ENCODE assay signal across 9 cellular contexts in genomic region chr20:32709029-32709527, GRCh38. TPM values are rescaled to one million over a fixed set of nuclear protein-coding genes. Genes with fewer than 3 reads are reported as not detected.
DNase-seq lines count a peak whose midpoint lies in the region; ATAC-seq and TF ChIP-seq lines count a peak whose summit lies in the region.
"Not testable (repeated sequence)": the region's sequence is repeated elsewhere in the genome, so short reads cannot be mapped to it uniquely, and the experiment has no call there.
"Had no signal": no experiment of that assay in that cellular context is flagged by ENCODE, and none has a peak within 500 bp of the region (broad histone marks: within the 10 kb centered on the region; RNA-seq: fewer than 3 reads in every experiment).

No MANE protein-coding gene starts in this region.

- not testable (repeated sequence) for H3K4me3 ChIP-seq in Caco-2 (ENCODE audit: low read depth, low read length); IMR-90 (ENCODE audit: insufficient read depth, low read depth, low read length); Panc1 (ENCODE audit: low read depth in 2 of 2, low read length in 2 of 2); left ventricle myocardium inferior; right lobe of liver; psoas muscle

- H3K36me3 ChIP-seq in Caco-2 (ENCODE audit: control insufficient read depth, insufficient read depth, low read length); Panc1 (ENCODE audit: control insufficient read depth, insufficient read depth, low read length): not testable (repeated sequence)
- peaks cover 15% of the 10 kb centered on the region for H3K36me3 ChIP-seq in IMR-90 (ENCODE audit: control insufficient read depth, insufficient read depth, low read length)
- H3K36me3 ChIP-seq in left ventricle myocardium inferior = peaks cover 22% of the 10 kb centered on the region
- peaks cover 0 to 11% (median 0%) of the 10 kb centered on the region in 4 donors for H3K36me3 ChIP-seq in right lobe of liver
- H3K36me3 ChIP-seq in psoas muscle (ENCODE audit: insufficient read depth in 1 of 2, low read depth in 1 of 2) = peaks cover 3 to 29% of the 10 kb centered on the region in 2 donors

- intact Hi-C loops in Caco-2 (cut with micrococcal nuclease; ENCODE audit: unreplicated experiment); IMR-90 (cut with micrococcal nuclease); Panc1 (cut with micrococcal nuclease; ENCODE audit: unreplicated experiment); left ventricle myocardium inferior (cut with micrococcal nuclease); right lobe of liver (cut with DNase I); psoas muscle (cut with DNase I): not testable (repeated sequence)

- H2AFZ ChIP-seq in IMR-90 (replicated peaks; ENCODE audit: low read length, poor library complexity) = not testable (repeated sequence)

- not testable (repeated sequence) for H3K9me3 Mint-ChIP-seq in Caco-2 (ENCODE audit: unreplicated experiment); chondrocyte (ENCODE audit: low read depth)

- TF ChIP-seq RAD21 in IMR-90 (IDR thresholded peaks at IDR 0.05; ENCODE audit: low read length) = not testable (repeated sequence)

- peak overlapping the region; percentile 32 for H3K27ac Mint-ChIP-seq in Caco-2 (ENCODE audit: unreplicated experiment)
- peak overlapping the region; percentile 4 for H3K27ac Mint-ChIP-seq in chondrocyte (ENCODE audit: unreplicated experiment)

- H3K27ac ChIP-seq in IMR-90 (ENCODE audit: insufficient read depth, low read length); Panc1 (ENCODE audit: low read length): not testable (repeated sequence)
- H3K27ac ChIP-seq in left ventricle myocardium inferior (replicated peaks) (peak overlapping the region; percentile 75), right lobe of liver (peak overlapping the region in 2 of 3 donors; percentile 3 to 61), psoas muscle (peak overlapping the region; percentile 41)

- TF ChIP-seq CTCF in Caco-2 (IDR thresholded peaks at IDR 0.05; ENCODE audit: insufficient read depth in 1 of 2, low read depth in 1 of 2, low read length in 1 of 2, severe bottlenecking in 1 of 2, unreplicated experiment in 1 of 2); IMR-90 (conservative IDR thresholded peaks at IDR 0.05; ENCODE audit: low read depth, low read length); Panc1 (IDR thresholded peaks at IDR 0.05); chondrocyte (IDR thresholded peaks at IDR 0.05); left ventricle myocardium inferior (IDR thresholded peaks at IDR 0.05; ENCODE audit: borderline replicate concordance); right lobe of liver (IDR thresholded peaks at IDR 0.05); psoas muscle (IDR thresholded peaks at IDR 0.05): not testable (repeated sequence)

- not testable (repeated sequence) for ATAC-seq in IMR-90 (ENCODE audit: low read depth)
- ATAC-seq in Panc1 = 0 out of 2 replicates have a peak, but pooled peaks have one; percentile 38
- ATAC-seq in right lobe of liver = peak; percentile 45 to 75 (median 70)
- ATAC-seq in psoas muscle = peak in 1 of 4 donors; percentile 37

- not testable (repeated sequence) for H4K91ac ChIP-seq in IMR-90 (ENCODE audit: insufficient read depth, low read depth, low read length)

- WGBS in IMR-90 (ENCODE audit: extremely low coverage in 2 of 2, insufficient read length in 1 of 2), 2 experiments = 86% methylated on average over 1 of the region's 11 CpGs; no CpG with 5 or more reads in 1 of the 2 experiments
- WGBS in right lobe of liver (ENCODE audit: insufficient coverage, low coverage, low lambda C conversion rate, missing lambda C conversion rate) = 36% methylated on average over 5 of the region's 11 CpGs
- 68 to 82% (median 81%) methylated on average over 11 of the region's 11 CpGs for WGBS in psoas muscle, 3 donors

- in situ Hi-C loops in IMR-90 (cut with MboI; ENCODE audit: low sequenced_read_pairs); Panc1 (cut with HindIII; ENCODE audit: low pct_unique_long_range_greater_than_20kb, low sequenced_read_pairs): not testable (repeated sequence)

- H3K4me1 ChIP-seq in Caco-2 (peaks cover 21% of the 10 kb centered on the region), IMR-90 (ENCODE audit: control insufficient read depth, insufficient read depth, low read length) (peaks cover 12% of the 10 kb centered on the region), left ventricle myocardium inferior (peaks cover 34% of the 10 kb centered on the region), right lobe of liver (peaks cover 0 to 23% (median 5%) of the 10 kb centered on the region in 4 donors)
- not testable (repeated sequence) for H3K4me1 ChIP-seq in Panc1 (ENCODE audit: control insufficient read depth, insufficient read depth, low read length); psoas muscle

- H3K4me1 Mint-ChIP-seq in Caco-2 (ENCODE audit: low read depth, unreplicated experiment) (peaks cover 12% of the 10 kb centered on the region), chondrocyte (ENCODE audit: low read depth) (peaks cover 21% of the 10 kb centered on the region)

- not testable (repeated sequence) for H3K9me3 ChIP-seq in Caco-2; IMR-90 (ENCODE audit: control insufficient read depth, insufficient read depth, low read length); Panc1 (ENCODE audit: control insufficient read depth, insufficient read depth, low read depth, low read length); left ventricle myocardium inferior (replicated peaks); right lobe of liver; psoas muscle

- H4K20me1 ChIP-seq in IMR-90 (ENCODE audit: insufficient read depth, low read length) = not testable (repeated sequence)

- H3K27me3 ChIP-seq in Caco-2 (replicated peaks; ENCODE audit: control insufficient read depth, insufficient read depth, low read length); IMR-90 (ENCODE audit: control insufficient read depth, insufficient read depth, low read length); Panc1 (ENCODE audit: control insufficient read depth, insufficient read depth, low read length); left ventricle myocardium inferior (ENCODE audit: low read depth); right lobe of liver; psoas muscle (ENCODE audit: insufficient read depth in 3 of 3, low read length in 2 of 3): not testable (repeated sequence)

- H2AK5ac ChIP-seq in IMR-90 (ENCODE audit: low read depth, low read length) = peak overlapping the region; percentile 59; the same call in 1 of the 2 replicates

- peak overlapping the region; percentile 57 for H2BK5ac ChIP-seq in IMR-90 (ENCODE audit: low read depth, low read length, poor library complexity, severe bottlenecking)

- not testable (repeated sequence) for H3K4me3 Mint-ChIP-seq in Caco-2 (ENCODE audit: unreplicated experiment); chondrocyte (ENCODE audit: unreplicated experiment)

- not testable (repeated sequence) for H2BK15ac ChIP-seq in IMR-90 (ENCODE audit: low read depth, low read length)

- 0 out of 2 replicates have a peak, but pooled peaks cover 13% of the 10 kb centered on the region for H3K9me1 ChIP-seq in IMR-90 (ENCODE audit: insufficient read depth, low read length)

- not testable (repeated sequence) for DNase-seq in Caco-2; IMR-90; Panc1 (ENCODE audit: low read depth, low spot score); chondrocyte (ENCODE audit: low spot score); left ventricle myocardium inferior; right lobe of liver; psoas muscle

- H3K4me2 ChIP-seq in IMR-90 (ENCODE audit: low read depth, low read length) = not testable (repeated sequence)

- CTCF ChIA-PET in Caco-2 (lab: Charles Lee) = interaction anchor here (0.7 to 1.4 kb wide), 3 partner anchors 31 to 110 kb away, joined by 3 to 6 read pairs (median 4); no protein-coding TSS in a partner anchor
- CTCF ChIA-PET in IMR-90 (lab: Yijun Ruan, JAX) = interaction anchor here (0.7 kb wide), 1 partner anchor 22 kb away, joined by 3 read pairs; no protein-coding TSS in a partner anchor
- CTCF ChIA-PET in Panc1 (lab: Charles Lee) = interaction anchor here (0.6 kb wide), 1 partner anchor 17 kb away, joined by 5 read pairs; no protein-coding TSS in a partner anchor

- dilution Hi-C loops in IMR-90 (cut with HindIII; ENCODE audit: low sequenced_read_pairs, unreplicated experiment) = not testable (repeated sequence)

- not testable (repeated sequence) for H2AK9ac ChIP-seq in IMR-90 (replicated peaks; ENCODE audit: low read depth, low read length, poor library complexity)

- not testable (repeated sequence) for H3K4ac ChIP-seq in IMR-90 (ENCODE audit: low read depth, low read length)

- not testable (repeated sequence) for H4K5ac ChIP-seq in IMR-90 (ENCODE audit: low read depth, low read length)

- H3K56ac ChIP-seq in IMR-90 (ENCODE audit: extremely low read depth, insufficient read depth, low read length) = not testable (repeated sequence)

- not testable (repeated sequence) for H4K8ac ChIP-seq in IMR-90 (ENCODE audit: low read depth in 2 of 2, low read length in 2 of 2)

- TF ChIP-seq POLR2A in IMR-90 (IDR thresholded peaks at IDR 0.05; ENCODE audit: low read depth, low read length); right lobe of liver (IDR thresholded peaks at IDR 0.05): not testable (repeated sequence)

- not testable (repeated sequence) for H2BK20ac ChIP-seq in IMR-90 (ENCODE audit: low read depth, low read length)

- peak overlapping the region; percentile 13; the same call in 1 of the 2 replicates for H3K14ac ChIP-seq in IMR-90 (replicated peaks; ENCODE audit: low read depth, low read length)

- not testable (repeated sequence) for H2BK120ac ChIP-seq in IMR-90 (ENCODE audit: low read depth, low read length)

- not testable (repeated sequence) for BruUV-seq in Caco-2 (replicated peaks; lab: Mats Ljungman, UMichigan); IMR-90 (replicated peaks; lab: Mats Ljungman, UMichigan); Panc1 (replicated peaks; lab: Mats Ljungman, UMichigan)

- peaks cover 4 to 46% of the 10 kb centered on the region in 2 experiments; a peak in 3 of 4 replicates for H3K79me1 ChIP-seq in IMR-90 (ENCODE audit: low read depth in 1 of 2, low read length in 2 of 2)

- H3K9ac ChIP-seq in IMR-90 (ENCODE audit: low read depth, low read length) = not testable (repeated sequence)

- H3K23ac ChIP-seq in IMR-90 (ENCODE audit: low read depth, low read length) = not testable (repeated sequence)

- peaks cover 82% of the 10 kb centered on the region for H3K36me3 Mint-ChIP-seq in Caco-2 (ENCODE audit: insufficient read depth, unreplicated experiment)
- H3K36me3 Mint-ChIP-seq in chondrocyte (ENCODE audit: low read depth) = peaks cover 21% of the 10 kb centered on the region

- not testable (repeated sequence) for H3K27me3 Mint-ChIP-seq in Caco-2 (ENCODE audit: insufficient read depth, unreplicated experiment); chondrocyte (ENCODE audit: low read depth)

- POLR2A ChIA-PET in Caco-2 (lab: Charles Lee) (interaction anchor here (0.5 to 0.6 kb wide), 2 partner anchors 53 to 372 kb away, joined by 4 read pairs; partner anchors contain the start of gene DNMT3B), IMR-90 (lab: Charles Lee; ENCODE audit: unreplicated experiment) (interaction anchor here (0.7 kb wide), 1 partner anchor 1160 kb away, joined by 4 read pairs; no protein-coding TSS in a partner anchor)
- POLR2A ChIA-PET in Panc1 (lab: Charles Lee) = not testable (repeated sequence)

- not testable (repeated sequence) for H3K18ac ChIP-seq in IMR-90 (ENCODE audit: low read depth, low read length)

RNA-seq across cellular contexts. Expression of gene COMMD7, which starts 34.2 kb away (rescaled TPM):
- total RNA-seq in Caco-2 (2022) = 142 and 160 TPM in 2 replicates
- 46.9 and 51.8 TPM in 2 replicates for total RNA-seq in IMR-90 (2012; rRNA removed)
- 62.0 and 67.5 TPM in 2 replicates for polyA plus RNA-seq in IMR-90 (2012; rRNA removed)
- 34.0 and 43.2 TPM in 2 replicates for polyA plus RNA-seq in IMR-90 (2012; cell fraction: cytosol; rRNA removed)
- polyA plus RNA-seq in IMR-90 (2012; cell fraction: nucleus; rRNA removed; ENCODE audit: low replicate concordance) = 18.7 and 36.6 TPM in 2 replicates
- 24.8 TPM for total RNA-seq in Panc1 (2021; ENCODE audit: unreplicated experiment)
- 23.3 TPM for polyA plus RNA-seq in Panc1 (2012; ENCODE audit: insufficient read length)
- 34.4 to 83.2 TPM (median 82.9 TPM) in 3 replicates for total RNA-seq in chondrocyte
- total RNA-seq in left ventricle myocardium inferior = 47.2 TPM
- 10 to 100 TPM; 15.2 to 21.3 (median 18.6) TPM for total RNA-seq in right lobe of liver
- 10 to 100 TPM; 28.4 to 50.8 (median 43.4) TPM for total RNA-seq in psoas muscle
- 10 to 100 TPM; 15.9 to 55.4 (median 38.3) TPM for polyA plus RNA-seq in psoas muscle

RNA-seq across cellular contexts. Expression of gene C20orf203, which starts 35.3 kb away (rescaled TPM):
- total RNA-seq in Caco-2 (2022) (not detected in 2 replicates), IMR-90 (2012; rRNA removed) (not detected in 2 replicates), Panc1 (2021; ENCODE audit: unreplicated experiment) (not detected), chondrocyte (0.07 to 0.15 TPM in 2 of 3 replicates, not detected in the other), left ventricle myocardium inferior (not detected), right lobe of liver (not detected), psoas muscle (under 1 TPM in 1 of 4 donors, not detected in 3; 0.04 TPM)
- polyA plus RNA-seq in IMR-90 (2012; rRNA removed) (0.10 TPM in 1 of 2 replicates, not detected in the other), psoas muscle (not detected)
- not detected in 2 replicates for polyA plus RNA-seq in IMR-90 (2012; cell fraction: cytosol; rRNA removed)
- 0.05 and 0.06 TPM in 2 replicates for polyA plus RNA-seq in IMR-90 (2012; cell fraction: nucleus; rRNA removed; ENCODE audit: low replicate concordance)
- not detected for polyA plus RNA-seq in Panc1 (2012; ENCODE audit: insufficient read length)
- total RNA-seq: SJCRH30 had no signal
- polyA plus RNA-seq: CD4-positive, alpha-beta memory T cell had no signal

RNA-seq across cellular contexts. Expression of gene DNMT3B, which starts 53.1 kb away (rescaled TPM):
- total RNA-seq in Caco-2 (2022) (95.5 and 105 TPM in 2 replicates), IMR-90 (2012; rRNA removed) (1.3 and 1.4 TPM in 2 replicates), Panc1 (2021; ENCODE audit: unreplicated experiment) (3.5 TPM), chondrocyte (2.0 to 4.8 TPM (median 4.7 TPM) in 3 replicates), left ventricle myocardium inferior (0.49 TPM), right lobe of liver (under 1 TPM; 0.43 to 0.88 (median 0.65) TPM), psoas muscle (under 1 TPM; 0.08 to 0.64 (median 0.24) TPM)
- polyA plus RNA-seq in IMR-90 (2012; rRNA removed) (1.9 TPM in 2 replicates), psoas muscle (under 1 TPM; 0.14 to 0.19 (median 0.17) TPM)
- polyA plus RNA-seq in IMR-90 (2012; cell fraction: cytosol; rRNA removed) = 0.76 and 1.1 TPM in 2 replicates
- polyA plus RNA-seq in IMR-90 (2012; cell fraction: nucleus; rRNA removed; ENCODE audit: low replicate concordance) = 7.0 and 8.4 TPM in 2 replicates
- 2.1 TPM for polyA plus RNA-seq in Panc1 (2012; ENCODE audit: insufficient read length)

Comparison
In these comparisons a context has a peak if more than half of its experiments do, and no peak if none do; other contexts are left out.
1. RNA of gene DNMT3B, which starts 53.1 kb away (total RNA-seq): 95.5 to 105 TPM in Caco-2; 2.0 to 4.8 TPM in chondrocyte, 3.5 TPM in Panc1 (single experiment), 1.3 to 1.4 TPM in IMR-90, 0.43 to 0.88 TPM in right lobe of liver, 0.49 TPM in left ventricle myocardium inferior (single experiment) and 0.08 to 0.64 TPM in psoas muscle; every median in the first group is over 10 times any median in the second.